11 cellular contexts compared by ENCODE assay signal in the genomic region with DNA sequence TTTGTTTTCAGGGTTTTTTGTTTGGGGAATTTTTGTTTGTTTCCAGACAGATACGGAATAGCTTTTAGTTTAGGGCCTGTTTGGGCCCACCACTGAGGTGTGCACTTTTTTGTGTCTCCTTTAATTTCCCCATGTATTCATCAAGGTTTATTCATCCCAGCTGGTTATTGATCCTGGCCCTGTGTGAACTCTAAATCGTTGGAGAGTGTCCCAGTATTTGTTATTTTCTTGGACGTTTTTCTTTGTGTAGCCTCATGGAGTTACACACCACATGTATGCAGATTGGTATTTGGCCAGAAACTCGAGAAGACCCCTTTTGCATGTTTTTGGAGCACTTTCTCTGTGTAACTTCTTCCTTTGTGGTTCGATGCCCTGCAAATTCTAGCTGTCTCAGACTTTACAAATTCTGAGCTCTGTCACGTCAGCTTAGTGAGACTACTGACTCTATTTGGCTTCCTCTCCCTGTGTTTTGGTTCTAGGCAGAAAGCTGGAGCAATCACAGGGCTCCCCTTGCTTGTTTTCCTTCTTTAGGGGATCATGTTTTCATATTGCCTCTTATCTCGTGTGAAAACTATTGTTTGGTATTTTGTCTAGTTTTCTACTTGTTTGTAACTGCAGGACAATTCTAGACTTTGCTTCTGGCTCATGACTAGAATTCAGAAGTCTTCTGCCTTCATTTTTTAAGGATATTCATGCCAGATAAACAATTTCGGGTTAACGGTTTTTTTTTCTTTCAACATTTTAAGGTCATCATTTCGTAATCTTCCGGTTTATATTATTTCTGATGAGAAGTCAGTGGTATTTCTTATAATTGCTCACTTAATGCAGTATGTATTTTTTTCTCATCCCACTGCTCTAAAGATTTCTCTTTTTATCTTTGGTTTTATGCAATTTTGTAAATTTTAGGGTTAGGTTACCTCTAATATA. TPM values are rescaled to one million over a fixed set of nuclear protein-coding genes. Genes with fewer than 3 reads are reported as not detected.
DNase-seq lines count a peak whose midpoint lies in the region; TF ChIP-seq lines count a peak whose summit lies in the region.
"Had no signal": no experiment of that assay in that cellular context is flagged by ENCODE, and none has a peak within 500 bp of the region (broad histone marks: within the 10 kb centered on the region; RNA-seq: fewer than 3 reads in every experiment).

No MANE protein-coding gene starts in this region.

- H3K4me1 ChIP-seq in ovary (ENCODE audit: insufficient read depth) = peaks cover 12% of the 10 kb centered on the region

- TF ChIP-seq EP300 in ovary (IDR thresholded peaks at IDR 0.05) = no peak

- 12 to 41% (median 14%) methylated on average over 11 of the region's 11 CpGs for WGBS in ovary, 3 donors

- no peak for TF ChIP-seq POLR2A in NB4 (IDR thresholded peaks at IDR 0.05; ENCODE audit: extremely low read depth, insufficient read length)
- TF ChIP-seq POLR2A in ovary (IDR thresholded peaks at IDR 0.05) = no peak

- H3K27me3 ChIP-seq in ovary = no peaks in the 10 kb centered on the region
- no peaks in the 10 kb centered on the region for H3K27me3 ChIP-seq in MG63

- TF ChIP-seq CTCF in AG10803 (conservative IDR thresholded peaks at IDR 0.05; ENCODE audit: low read length) (no peak), NB4 (IDR thresholded peaks at IDR 0.05; ENCODE audit: low read depth, low read length) (no peak), choroid plexus epithelial cell (conservative IDR thresholded peaks at IDR 0.05; ENCODE audit: low read depth, low read length) (no peak), ovary (IDR thresholded peaks at IDR 0.05) (no peak)

- intact Hi-C loops in ovary (cut with DNase I) = no loop called here

- H3K27ac ChIP-seq in ovary = peak overlapping the region; percentile 23 to 74

- H3K36me3 ChIP-seq in ovary (no peaks in the 10 kb centered on the region), MG63 (no peaks in the 10 kb centered on the region; the same call in 1 of the 2 replicates)

- H3K9me3 ChIP-seq in ovary (no peaks in the 10 kb centered on the region), MG63 (peaks cover 40% of the 10 kb centered on the region)

- H3K4me3 ChIP-seq in AG10803 (ENCODE audit: low read length) = peak overlapping the region; percentile 38
- H3K4me3 ChIP-seq in NB4 (ENCODE audit: low read depth, low read length) = peak overlapping the region; percentile 63
- peak overlapping the region; percentile 11 for H3K4me3 ChIP-seq in choroid plexus epithelial cell (ENCODE audit: low read depth, low read length)
- peak overlapping the region; percentile 3 for H3K4me3 ChIP-seq in ovary
- no peak overlapping the region for H3K4me3 ChIP-seq in MG63

- DNase-seq in AG10803 (ENCODE audit: low read depth) = peak; percentile 66
- DNase-seq in NB4 (ENCODE audit: low read depth) = peak; percentile 87
- peak; percentile 75 for DNase-seq in choroid plexus epithelial cell (ENCODE audit: low read depth)
- no peak for DNase-seq in ovary
- no peak for DNase-seq in Ammon's horn (ENCODE audit: low spot score)
- no peak for DNase-seq in MG63
- no peak for DNase-seq in superior temporal gyrus (ENCODE audit: extremely low spot score)
- no peak for DNase-seq in NCI-H1048 (lab: John Stamatoyannopoulos, UW)
- DNase-seq: activated CD8-positive, alpha-beta memory T cell treated with anti-CD3 and anti-CD28 coated beads, Interleukin-2, amount 50 U/mL, for 4 hours; effector memory CD4-positive, alpha-beta T cell; T-helper 9 cell had no signal

RNA-seq across cellular contexts. Expression of a gene that starts 18.0 kb away (rescaled TPM):
- total RNA-seq in ovary = 10 to 100 TPM; 32.6 to 67.3 (median 53.9) TPM
- 10 to 100 TPM; 19.8 to 24.2 TPM for polyA plus RNA-seq in ovary
- total RNA-seq in MG63 (2014; rRNA removed; shearing (Covaris generic); ENCODE audit: low replicate concordance) = 18.4 and 28.1 TPM in 2 replicates

Comparison
In these comparisons a context has a peak if more than half of its experiments do, and no peak if none do; other contexts are left out.
1. DNase-seq: peak in AG10803 (single experiment), NB4 (single experiment) and choroid plexus epithelial cell (single experiment); none in ovary (0 of 5), Ammon's horn (single experiment), MG63 (single experiment), superior temporal gyrus (single experiment) and NCI-H1048 (single experiment).